Comparison of ENCODE assay signal across 13 cellular contexts in genomic region chr1:226134170-226135058, GRCh38. TPM values are rescaled to one million over a fixed set of nuclear protein-coding genes. Genes with fewer than 3 reads are reported as not detected.
DNase-seq lines count a peak whose midpoint lies in the region; ATAC-seq and TF ChIP-seq lines count a peak whose summit lies in the region.
"Had no signal": no experiment of that assay in that cellular context is flagged by ENCODE, and none has a peak within 500 bp of the region (broad histone marks: within the 10 kb centered on the region; RNA-seq: fewer than 3 reads in every experiment).

No MANE protein-coding gene starts in this region.

- POLR2A ChIA-PET in activated CD4-positive, alpha-beta T cell treated with anti-CD3 and anti-CD28 coated beads, Interleukin-2, amount 10 ng/mL, durations not matched to agents 7 days and 5 days (lab: Charles Lee): no interaction called here

- WGBS in body of pancreas, 2 donors: 35 to 43% methylated on average over 15 of the region's 16 CpGs
- WGBS in suprapubic skin: 59% methylated on average over 16 of the region's 16 CpGs

- no peaks in the 10 kb centered on the region for H3K9me3 Mint-ChIP-seq in activated CD4-positive, alpha-beta T cell treated with anti-CD3 and anti-CD28 coated beads, Interleukin-2, amount 10 ng/mL, durations not matched to agents 7 days and 5 days
- H3K9me3 Mint-ChIP-seq in CD14-positive monocyte: peaks cover 0 to 6% (median 2%) of the 10 kb centered on the region in 7 donors

- no peak for DNase-seq in activated CD4-positive, alpha-beta T cell treated with anti-CD3 and anti-CD28 coated beads, Interleukin-2, amount 10 ng/mL, durations not matched to agents 7 days and 5 days
- DNase-seq in activated CD4-positive, alpha-beta T cell treated with anti-CD3 and anti-CD28 coated beads for 4 hours: no peak
- DNase-seq in body of pancreas (no peak), mesenteric fat pad (ENCODE audit: low spot score) (peak; percentile 55), suprapubic skin (ENCODE audit: low spot score in 2 of 2) (no peak), NCI-H146 (lab: John Stamatoyannopoulos, UW) (no peak), CD14-positive monocyte (ENCODE audit: low spot score) (no peak), cerebellar nuclear complex (lab: John Stamatoyannopoulos, UW) (no peak)
- DNase-seq: activated CD4-positive, alpha-beta T cell treated with anti-CD3 and anti-CD28 coated beads for 1 hour; central memory CD4-positive, alpha-beta T cell; NCI-H1930 had no signal

- H3K4me1 ChIP-seq in body of pancreas (peaks cover 35% of the 10 kb centered on the region), suprapubic skin (peaks cover 42% of the 10 kb centered on the region)

- H3K36me3 ChIP-seq in body of pancreas (replicated peaks in 1 of 2; ENCODE audit: insufficient read depth in 1 of 2, low read depth in 2 of 2): no peaks in the 10 kb centered on the region
- H3K36me3 ChIP-seq in suprapubic skin: no peaks in the 10 kb centered on the region
- H3K36me3 ChIP-seq: vagina had no signal

- TF ChIP-seq EP300 in suprapubic skin (IDR thresholded peaks at IDR 0.05): no peak

- peak; percentile 19 for ATAC-seq in body of pancreas

- no peak overlapping the region for H3K4me3 Mint-ChIP-seq in activated CD4-positive, alpha-beta T cell treated with anti-CD3 and anti-CD28 coated beads, Interleukin-2, amount 10 ng/mL, durations not matched to agents 7 days and 5 days
- H3K4me3 Mint-ChIP-seq in CD14-positive monocyte: no peak overlapping the region

- intact Hi-C loops in body of pancreas (cut with DNase I): no loop called here
- intact Hi-C loops in CD14-positive monocyte (cut with micrococcal nuclease): no loop called here

- TF ChIP-seq POLR2A in body of pancreas (IDR thresholded peaks at IDR 0.05) (no peak), suprapubic skin (IDR thresholded peaks at IDR 0.05) (no peak)

- peak overlapping the region; percentile 25 for H3K27ac Mint-ChIP-seq in activated CD4-positive, alpha-beta T cell treated with anti-CD3 and anti-CD28 coated beads, Interleukin-2, amount 10 ng/mL, durations not matched to agents 7 days and 5 days
- peak overlapping the region in 1 of 7 donors; percentile 3 for H3K27ac Mint-ChIP-seq in CD14-positive monocyte

- H3K4me1 Mint-ChIP-seq in activated CD4-positive, alpha-beta T cell treated with anti-CD3 and anti-CD28 coated beads, Interleukin-2, amount 10 ng/mL, durations not matched to agents 7 days and 5 days: no peaks in the 10 kb centered on the region
- no peaks in the 10 kb centered on the region for H3K4me1 Mint-ChIP-seq in CD14-positive monocyte

- no peaks in the 10 kb centered on the region for H3K27me3 Mint-ChIP-seq in activated CD4-positive, alpha-beta T cell treated with anti-CD3 and anti-CD28 coated beads, Interleukin-2, amount 10 ng/mL, durations not matched to agents 7 days and 5 days
- peaks cover 4 to 11% (median 9%) of the 10 kb centered on the region in 3 donors for H3K27me3 Mint-ChIP-seq in CD14-positive monocyte (ENCODE audit: low read depth in 3 of 3)

- CTCF ChIA-PET in activated CD4-positive, alpha-beta T cell treated with anti-CD3 and anti-CD28 coated beads, Interleukin-2, amount 10 ng/mL, durations not matched to agents 7 days and 5 days (lab: Charles Lee): interaction anchor here (0.6 to 1.4 kb wide), 4 partner anchors 9 to 414 kb away, joined by 3 to 9 read pairs (median 3); no protein-coding TSS in a partner anchor

- H3K27me3 ChIP-seq in body of pancreas (no peaks in the 10 kb centered on the region), suprapubic skin (no peaks in the 10 kb centered on the region)
- H3K27me3 ChIP-seq: vagina had no signal

- peak overlapping the region; percentile 32 to 73 (median 54) for H3K27ac ChIP-seq in body of pancreas
- H3K27ac ChIP-seq in suprapubic skin: peak overlapping the region; percentile 85
- H3K27ac ChIP-seq: KMS-11, vagina had no signal

- H3K4me3 ChIP-seq in body of pancreas: no peak overlapping the region
- no peak overlapping the region for H3K4me3 ChIP-seq in suprapubic skin
- H3K4me3 ChIP-seq: vagina had no signal

- H3K9me3 ChIP-seq in body of pancreas (no peaks in the 10 kb centered on the region), suprapubic skin (no peaks in the 10 kb centered on the region)
- H3K9me3 ChIP-seq: vagina had no signal

- no peaks in the 10 kb centered on the region for H3K36me3 Mint-ChIP-seq in activated CD4-positive, alpha-beta T cell treated with anti-CD3 and anti-CD28 coated beads, Interleukin-2, amount 10 ng/mL, durations not matched to agents 7 days and 5 days (ENCODE audit: low read depth)
- H3K36me3 Mint-ChIP-seq in CD14-positive monocyte: peaks cover 0 to 3% of the 10 kb centered on the region in 2 donors

- no peak for TF ChIP-seq CTCF in body of pancreas (IDR thresholded peaks at IDR 0.05)
- TF ChIP-seq CTCF in suprapubic skin (IDR thresholded peaks at IDR 0.05): no peak
- TF ChIP-seq CTCF in CD14-positive monocyte (IDR thresholded peaks at IDR 0.05): no peak

RNA-seq across cellular contexts. Expression of gene ACBD3, which starts 52.1 kb away (rescaled TPM):
- 10 to 100 TPM; 19.0 to 19.8 TPM for total RNA-seq in activated CD4-positive, alpha-beta T cell treated with anti-CD3 and anti-CD28 coated beads, Interleukin-2, amount 10 ng/mL, durations not matched to agents 7 days and 5 days
- 10 to 100 TPM; 27.0 to 34.3 TPM for total RNA-seq in body of pancreas
- total RNA-seq in mesenteric fat pad: 46.7 TPM
- 10 to 100 TPM; 38.0 to 64.5 (median 42.4) TPM for total RNA-seq in suprapubic skin
- polyA plus RNA-seq in CD14-positive monocyte: 10 to 100 TPM; 11.4 to 16.3 TPM
